Comparison of ENCODE assay signal across 23 cellular contexts in the genomic region with DNA sequence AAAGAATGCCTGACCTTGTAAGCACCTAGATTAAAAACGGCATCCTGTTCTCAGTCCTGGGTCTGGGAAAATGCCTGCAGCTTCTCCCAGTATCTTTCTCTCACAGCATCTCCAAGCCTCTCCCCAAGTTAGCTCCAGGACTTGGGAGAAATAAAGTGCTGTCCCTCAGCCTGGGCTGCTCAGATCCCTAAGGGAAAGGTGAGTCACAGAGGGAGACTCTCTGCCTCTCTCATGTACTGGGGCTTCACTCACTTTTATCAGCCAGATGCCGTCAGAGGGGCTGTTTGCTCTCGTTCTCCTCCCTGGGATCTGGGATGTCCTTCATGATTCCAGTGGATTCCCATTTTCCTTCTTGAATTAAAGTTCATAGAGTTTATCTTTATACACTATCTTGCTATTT.
"Had no signal": no experiment of that assay in that cellular context is flagged by ENCODE, and none has a peak within 500 bp of the region (broad histone marks: within the 10 kb centered on the region; RNA-seq: fewer than 3 reads in every experiment).

No MANE protein-coding gene starts in this region.

- H3K27ac ChIP-seq: epithelial cell of prostate, esophagus squamous epithelium, left lung, lower lobe of right lung, right lobe of liver, stomach, suprapubic skin, tibial artery, upper lobe of right lung had no signal

- H3K4me1 ChIP-seq: esophagus squamous epithelium, left lung, lower lobe of right lung, right lobe of liver, stomach, suprapubic skin, tibial artery, upper lobe of right lung had no signal

- H3K9me3 ChIP-seq: esophagus squamous epithelium, lower lobe of right lung, right lobe of liver, stomach, suprapubic skin, tibial artery, upper lobe of right lung had no signal

- DNase-seq: activated CD4-positive, alpha-beta memory T cell treated with anti-CD3 and anti-CD28 coated beads for 36 hours; activated CD4-positive, alpha-beta T cell treated with anti-CD3 and anti-CD28 coated beads, Interleukin-2, amount 10 ng/mL, durations not matched to agents 24 days and 14 days; activated CD4-positive, CD25-positive, alpha-beta regulatory T cell treated with anti-CD3 and anti-CD28 coated beads, Interleukin-2, amount 50 U/mL, for 72 hours; activated CD8-positive, alpha-beta memory T cell treated with anti-CD3 and anti-CD28 coated beads, Interleukin-2, amount 50 U/mL, for 4 hours; activated gamma-delta T cell; activated naive CD4-positive, alpha-beta T cell treated with anti-CD3 and anti-CD28 coated beads, Interleukin-2, amount 50 U/mL, for 16 hours; activated T-cell treated with anti-CD3 and anti-CD28 coated beads, Interleukin-2, amount 50 U/mL, for 1 hour; amniotic stem cell; central memory CD4-positive, alpha-beta T cell; esophagus squamous epithelium; left lung; lower lobe of right lung; mesendoderm; natural killer cell; right lobe of liver; small intestine; stimulated activated CD4-positive, alpha-beta T cell treated with anti-CD3 and anti-CD28 coated beads, Interleukin-4, amount 100 ng/mL, for 24 hours; stomach; tibial artery; upper lobe of right lung had no signal

- H3K4me3 ChIP-seq: esophagus squamous epithelium, left lung, lower lobe of right lung, right lobe of liver, stomach, suprapubic skin, tibial artery, upper lobe of right lung had no signal

- H3K36me3 ChIP-seq: esophagus squamous epithelium, left lung, lower lobe of right lung, right lobe of liver, stomach, suprapubic skin, tibial artery, upper lobe of right lung had no signal

- ATAC-seq: left lung; lower lobe of right lung; natural killer cell; right lobe of liver; stimulated activated effector memory CD8-positive, alpha-beta T cell treated with anti-CD3 and anti-CD28 coated beads, Interleukin-12 subunit alpha, Interleukin-12 subunit beta, amount 100 ng/mL, for 72 hours; upper lobe of right lung had no signal

- H3K27me3 ChIP-seq: esophagus squamous epithelium, left lung, right lobe of liver, stomach, suprapubic skin, tibial artery, upper lobe of right lung had no signal
